In genomic region chr3:43286886-43287301, GRCh38 we compare ENCODE assay signal across 10 cellular contexts. TPM values are rescaled to one million over a fixed set of nuclear protein-coding genes. Genes with fewer than 3 reads are reported as not detected.
DNase-seq lines count a peak whose midpoint lies in the region; FAIRE-seq and TF ChIP-seq lines count a peak whose summit lies in the region.
"Had no signal": no experiment of that assay in that cellular context is flagged by ENCODE, and none has a peak within 500 bp of the region (broad histone marks: within the 10 kb centered on the region; RNA-seq: fewer than 3 reads in every experiment).

No MANE protein-coding gene starts in this region.

- H3K27me3 ChIP-seq in H7 (ENCODE audit: control insufficient read depth, insufficient read depth, low read length) = peaks cover 2% of the 10 kb centered on the region; the same call in 1 of the 2 replicates
- no peaks in the 10 kb centered on the region for H3K27me3 ChIP-seq in prostate gland (replicated peaks; ENCODE audit: insufficient read depth)

- TF ChIP-seq POLR2A in NB4 (IDR thresholded peaks at IDR 0.05; ENCODE audit: extremely low read depth, insufficient read length) (no peak), prostate gland (IDR thresholded peaks at IDR 0.05) (no peak)

- H3K36me3 Mint-ChIP-seq in glutamatergic neuron (ENCODE audit: unreplicated experiment) = no peaks in the 10 kb centered on the region

- no peaks in the 10 kb centered on the region for H3K9me3 ChIP-seq in prostate gland

- FAIRE-seq in D721Med (lab: Jason Lieb, UNC) = no peak
- FAIRE-seq: A204.1, frontal cortex had no signal

- H3K4me3 ChIP-seq in H7 (ENCODE audit: insufficient read depth, low read depth, low read length) (peak overlapping the region; percentile 70), NB4 (ENCODE audit: low read depth, low read length) (peak overlapping the region; percentile 96), prostate gland (peak overlapping the region; percentile 54 to 65)

- H3K36me3 ChIP-seq in H7 (replicated peaks; ENCODE audit: control insufficient read depth, insufficient read depth, low read length) (no peaks in the 10 kb centered on the region; the same call in 1 of the 2 replicates), prostate gland (no peaks in the 10 kb centered on the region)

- no peaks in the 10 kb centered on the region for H3K4me1 ChIP-seq in prostate gland (replicated peaks)

- peak overlapping the region; percentile 68 to 88 for H3K27ac ChIP-seq in prostate gland

- peaks cover 7% of the 10 kb centered on the region for H3K9me3 Mint-ChIP-seq in glutamatergic neuron (ENCODE audit: unreplicated experiment)

- peaks cover 5% of the 10 kb centered on the region for H3K27me3 Mint-ChIP-seq in glutamatergic neuron (ENCODE audit: unreplicated experiment)

- peak; percentile 65 for DNase-seq in DMS 273 (lab: John Stamatoyannopoulos, UW; ENCODE audit: unreplicated experiment)
- DNase-seq in DMS 273 treated with DMSO at 0.1 percent for 48 hours (lab: John Stamatoyannopoulos, UW) = no peak
- DNase-seq in H7 = peak; percentile 78
- DNase-seq in NB4 (ENCODE audit: low read depth) = peak; percentile 42
- peak; percentile 31 for DNase-seq in activated naive CD4-positive, alpha-beta T cell treated with Interleukin-2 at 50 U/mL for 16 hours
- peak; percentile 52 for DNase-seq in glutamatergic neuron
- no peak for DNase-seq in prostate gland (ENCODE audit: low spot score)
- DNase-seq in D721Med (ENCODE audit: insufficient read length, low spot score) = no peak

- 1% methylated on average over 32 of the region's 44 CpGs for WGBS in prostate gland

- intact Hi-C loops in prostate gland (cut with DNase I) = loop anchor here (10.0 kb wide), 3 partner anchors 122 to 302 kb away; partner anchors contain the start of gene POMGNT2

- peak overlapping the region; percentile 91 for H3K27ac Mint-ChIP-seq in glutamatergic neuron (ENCODE audit: unreplicated experiment)

- TF ChIP-seq CTCF in NB4 (IDR thresholded peaks at IDR 0.05; ENCODE audit: low read depth, low read length) (no peak), glutamatergic neuron (IDR thresholded peaks at IDR 0.05; ENCODE audit: partially characterized antibody, unreplicated experiment) (no peak), prostate gland (IDR thresholded peaks at IDR 0.05) (peak in 1 of 4 experiments; percentile 12), D721Med (IDR thresholded peaks at IDR 0.05; ENCODE audit: insufficient read depth, missing control alignments) (no peak)

- peaks cover 19% of the 10 kb centered on the region for H3K4me1 Mint-ChIP-seq in glutamatergic neuron (ENCODE audit: low read depth, unreplicated experiment)

- peak overlapping the region; percentile 97 for H3K4me3 Mint-ChIP-seq in glutamatergic neuron (ENCODE audit: unreplicated experiment)

RNA-seq across cellular contexts. Expression of gene SNRK, which starts 0.6 kb away (rescaled TPM):
- 9.7 and 15.9 TPM in 2 replicates for total RNA-seq in H7 (2014; rRNA removed; shearing (Covaris generic))
- total RNA-seq in glutamatergic neuron (ENCODE audit: unreplicated experiment) (21.3 TPM), prostate gland (10 to 100 TPM; 18.9 to 38.1 TPM)

Comparison
In these comparisons a context has a peak if more than half of its experiments do, and no peak if none do; other contexts are left out.
1. DNase-seq: peak in DMS 273 (single experiment), H7 (single experiment), NB4 (single experiment), activated naive CD4-positive, alpha-beta T cell treated with Interleukin-2 at 50 U/mL for 16 hours (single experiment) and glutamatergic neuron (single experiment); none in DMS 273 treated with DMSO at 0.1 percent for 48 hours (single experiment), prostate gland (single experiment) and D721Med (single experiment).
2. Peak in every context shown above with its lines, with median percentiles within 50 percentile points of each other: H3K4me3 ChIP-seq.